29 cellular contexts compared by ENCODE assay signal in the genomic region with DNA sequence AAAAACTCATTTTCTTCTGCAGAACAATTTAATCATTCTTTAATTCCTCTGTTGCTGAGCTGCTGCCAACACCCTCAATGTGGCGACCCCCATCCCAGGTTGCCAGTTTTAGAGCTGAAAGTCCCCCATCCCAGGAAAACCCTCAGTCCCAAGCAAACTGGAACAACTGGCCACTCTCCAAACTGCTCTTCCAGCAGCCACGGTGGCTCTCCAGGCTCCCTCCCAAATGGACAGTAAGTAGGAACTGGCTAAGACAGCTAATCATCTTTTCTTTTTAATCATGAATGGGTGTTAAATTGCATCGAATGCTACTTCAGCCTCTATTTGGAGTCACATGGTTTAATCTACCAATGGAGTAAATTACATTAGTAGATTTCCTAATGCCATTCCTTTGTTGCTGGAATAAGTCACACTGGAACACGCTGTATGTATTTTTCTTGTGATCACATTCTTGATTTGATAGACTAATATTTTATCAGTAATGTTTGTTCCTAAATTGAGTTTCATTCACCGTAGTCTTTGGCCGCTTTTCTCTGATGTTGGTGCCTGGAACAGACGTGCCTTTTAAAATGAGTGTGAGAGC. TPM values are rescaled to one million over a fixed set of nuclear protein-coding genes. Genes with fewer than 3 reads are reported as not detected.
DNase-seq lines count a peak whose midpoint lies in the region; ATAC-seq, FAIRE-seq and TF ChIP-seq lines count a peak whose summit lies in the region.
"Had no signal": no experiment of that assay in that cellular context is flagged by ENCODE, and none has a peak within 500 bp of the region (broad histone marks: within the 10 kb centered on the region; RNA-seq: fewer than 3 reads in every experiment).

No MANE protein-coding gene starts in this region.

- H3K4me3 ChIP-seq in kidney (ENCODE audit: low read length in 2 of 2) = no peak overlapping the region
- H3K4me3 ChIP-seq: Peyer's patch, psoas muscle, transverse colon had no signal

- H3K27me3 Mint-ChIP-seq in naive thymus-derived CD8-positive, alpha-beta T cell = peaks cover 20 to 48% (median 42%) of the 10 kb centered on the region in 5 donors

- no peak overlapping the region for H3K27ac ChIP-seq in kidney (ENCODE audit: low read depth in 2 of 2, low read length in 2 of 2)
- H3K27ac ChIP-seq: Peyer's patch, psoas muscle, transverse colon had no signal

- no peaks in the 10 kb centered on the region for H3K4me1 ChIP-seq in kidney (ENCODE audit: control insufficient read depth in 1 of 2, insufficient read depth in 1 of 2, low read depth in 1 of 2, low read length in 2 of 2)
- H3K4me1 ChIP-seq: Peyer's patch, psoas muscle, transverse colon had no signal

- peaks cover 0 to 7% (median 0%) of the 10 kb centered on the region in 4 donors for H3K4me1 Mint-ChIP-seq in naive thymus-derived CD8-positive, alpha-beta T cell
- H3K4me1 Mint-ChIP-seq: activated naive CD4-positive, alpha-beta T cell treated with anti-CD3 and anti-CD28 coated beads, Interleukin-2, amount 50 U/mL, for 24 hours; IgD-negative memory B cell; immature natural killer cell had no signal

- intact Hi-C loops in Right ventricle myocardium inferior (cut with DNase I) (no loop called here), left ventricle myocardium superior (cut with micrococcal nuclease) (no loop called here), kidney (cut with DNase I) (no loop called here)

- H3K36me3 ChIP-seq in kidney (ENCODE audit: control insufficient read depth in 1 of 2, insufficient read depth in 2 of 2, low read length in 2 of 2) = no peaks in the 10 kb centered on the region
- H3K36me3 ChIP-seq: Peyer's patch, transverse colon had no signal

- no peaks in the 10 kb centered on the region for H3K36me3 Mint-ChIP-seq in naive thymus-derived CD8-positive, alpha-beta T cell
- H3K36me3 Mint-ChIP-seq: activated naive CD4-positive, alpha-beta T cell treated with anti-CD3 and anti-CD28 coated beads, Interleukin-2, amount 50 U/mL, for 24 hours; immature natural killer cell had no signal

- no peak overlapping the region for H3K27ac Mint-ChIP-seq in naive thymus-derived CD8-positive, alpha-beta T cell
- H3K27ac Mint-ChIP-seq: activated naive CD4-positive, alpha-beta T cell treated with anti-CD3 and anti-CD28 coated beads, Interleukin-2, amount 50 U/mL, for 24 hours; IgD-negative memory B cell; immature natural killer cell had no signal

- DNase-seq in Right ventricle myocardium inferior (ENCODE audit: missing footprints) (peak; percentile 33), left ventricle myocardium superior (no peak), globus pallidus (ENCODE audit: low spot score) (peak; percentile 64), pons (ENCODE audit: low spot score) (peak; percentile 63), islet precursor cell (no peak), kidney (no peak)
- DNase-seq in naive thymus-derived CD8-positive, alpha-beta T cell = no peak
- DNase-seq: activated CD4-positive, alpha-beta T cell treated with anti-CD3 and anti-CD28 coated beads for 4 hours; activated T-cell treated with anti-CD3 and anti-CD28 coated beads for 4 hours; amniotic stem cell; DMS79 treated with DMSO at 0.1 percent for 48 hours; GF-D8; H9; immature natural killer cell; NCI-H2029; NCI-H2227 treated with DMSO at 0.1 percent for 48 hours; NCI-H526 treated with DMSO at 0.1 percent for 48 hours; Peyer's patch; psoas muscle; SHP77 treated with DMSO at 0.1 percent for 48 hours; stimulated activated CD4-positive, alpha-beta T cell treated with anti-CD3 and anti-CD28 coated beads, Interleukin-4, amount 100 ng/mL, for 1 hour; T-helper 2 cell; transverse colon had no signal

- H3K9me3 Mint-ChIP-seq in naive thymus-derived CD8-positive, alpha-beta T cell = peaks cover 0 to 2% (median 0%) of the 10 kb centered on the region in 9 donors
- H3K9me3 Mint-ChIP-seq: activated naive CD4-positive, alpha-beta T cell treated with anti-CD3 and anti-CD28 coated beads, Interleukin-2, amount 50 U/mL, for 24 hours; H9; immature natural killer cell had no signal

- POLR2A ChIA-PET in naive thymus-derived CD8-positive, alpha-beta T cell (lab: Charles Lee) = no interaction called here

- no peaks in the 10 kb centered on the region for H3K9me3 ChIP-seq in kidney (ENCODE audit: control insufficient read depth in 1 of 2, low read length in 2 of 2)
- H3K9me3 ChIP-seq: Peyer's patch, psoas muscle, transverse colon had no signal

- no peak for FAIRE-seq in kidney (lab: Jason Lieb, UNC)

- ATAC-seq in Right ventricle myocardium inferior = no peak
- ATAC-seq in left ventricle myocardium superior = no peak
- ATAC-seq in HG03025 (IDR thresholded peaks at IDR 0.05; ENCODE audit: low FRiP score, unreplicated experiment) = no peak
- ATAC-seq in naive thymus-derived CD8-positive, alpha-beta T cell = no peak
- ATAC-seq: left lobe of liver, psoas muscle, sciatic nerve had no signal

- H3K4me3 Mint-ChIP-seq in naive thymus-derived CD8-positive, alpha-beta T cell = peak overlapping the region in 1 of 10 donors; percentile 8
- H3K4me3 Mint-ChIP-seq: activated naive CD4-positive, alpha-beta T cell treated with anti-CD3 and anti-CD28 coated beads, Interleukin-2, amount 50 U/mL, for 24 hours; IgD-negative memory B cell; immature natural killer cell had no signal

- TF ChIP-seq CTCF in kidney (IDR thresholded peaks at IDR 0.05; ENCODE audit: borderline replicate concordance, extremely low read depth, insufficient read depth) = no peak

- no peak overlapping the region for H3K9ac ChIP-seq in kidney (ENCODE audit: low read length in 2 of 2)

RNA-seq across cellular contexts. Expression of gene VSTM2B, which starts 33.7 kb away (rescaled TPM):
- total RNA-seq in Right ventricle myocardium inferior (not detected), left ventricle myocardium superior (not detected), kidney (not detected)
- total RNA-seq in naive thymus-derived CD8-positive, alpha-beta T cell = not detected
- polyA plus RNA-seq in naive thymus-derived CD8-positive, alpha-beta T cell = under 1 TPM in 1 of 3 donors, not detected in 2; 0.40 TPM
- polyA plus RNA-seq in kidney (ENCODE audit: insufficient read depth, low read depth, low replicate concordance) = not detected
- total RNA-seq: A172, left lobe of liver, Peyer's patch, psoas muscle, sciatic nerve, transverse colon had no signal
- polyA plus RNA-seq: IgD-negative memory B cell, psoas muscle had no signal

Comparison
In these comparisons a context has a peak if more than half of its experiments do, and no peak if none do; other contexts are left out.
1. DNase-seq: peak in Right ventricle myocardium inferior (single experiment), globus pallidus (single experiment) and pons (single experiment); none in left ventricle myocardium superior (single experiment), naive thymus-derived CD8-positive, alpha-beta T cell (0 of 10), islet precursor cell (single experiment) and kidney (single experiment).